ENCODE assay signal across 34 cellular contexts in the genomic region with DNA sequence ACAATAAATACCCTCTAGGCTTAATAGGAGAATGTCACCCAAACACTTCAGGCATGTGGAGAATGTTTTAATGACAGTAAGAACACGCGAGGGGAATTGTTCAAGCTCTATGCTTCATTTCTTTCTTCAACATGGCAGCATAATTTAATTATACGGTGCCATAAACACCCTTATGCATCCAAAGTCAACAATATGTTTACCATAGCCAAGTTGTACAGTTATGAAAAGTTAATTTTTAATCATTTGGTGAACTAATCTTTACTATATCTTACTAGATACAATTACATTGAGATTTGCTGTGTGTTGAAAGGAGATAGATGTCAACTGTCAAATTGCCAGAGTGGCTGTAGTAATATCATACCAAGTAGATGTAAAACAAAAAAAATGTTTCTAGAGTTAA.
"Had no signal": no experiment of that assay in that cellular context is flagged by ENCODE, and none has a peak within 500 bp of the region (broad histone marks: within the 10 kb centered on the region; RNA-seq: fewer than 3 reads in every experiment).

No MANE protein-coding gene starts in this region.

- H3K36me3 ChIP-seq: adrenal gland, brain microvascular endothelial cell, breast epithelium had no signal

- H3K9me3 ChIP-seq: adrenal gland, body of pancreas, breast epithelium had no signal

- ATAC-seq: activated CD8-positive, alpha-beta T cell treated with anti-CD3 and anti-CD28 coated beads for 36 hours; activated naive CD4-positive, alpha-beta T cell treated with anti-CD3 and anti-CD28 coated beads, Interleukin-2, amount 50 U/mL, for 72 hours; activated T-cell treated with anti-CD3 and anti-CD28 coated beads, Interleukin-2, amount 50 U/mL, for 4 hours; activated T-cell treated with anti-CD3 and anti-CD28 coated beads, Interleukin-2, amount 50 U/mL, for 72 hours; activated T-helper 17 cell treated with anti-CD3 and anti-CD28 coated beads, Interleukin-2, amount 50 U/mL, for 72 hours; body of pancreas had no signal

- FAIRE-seq: astrocyte, TTC549 had no signal

- DNase-seq: activated B cell treated with CpG ODN at 0.5 μM for 24 hours; activated CD4-positive, alpha-beta memory T cell treated with anti-CD3 and anti-CD28 coated beads for 36 hours; activated CD4-positive, alpha-beta T cell treated with anti-CD3 and anti-CD28 coated beads for 4 hours; activated CD4-positive, alpha-beta T cell treated with anti-CD3 and anti-CD28 coated beads, Interleukin-2, amount 10 ng/mL, durations not matched to agents 24 days and 14 days; activated CD4-positive, alpha-beta T cell treated with anti-CD3 and anti-CD28 coated beads, Interleukin-2, amount 50 U/mL, for 1 hour; activated CD4-positive, alpha-beta T cell treated with anti-CD3 and anti-CD28 coated beads, Interleukin-2, amount 50 U/mL, for 4 hours; activated CD4-positive, CD25-positive, alpha-beta regulatory T cell treated with anti-CD3 and anti-CD28 coated beads, Interleukin-2, amount 50 U/mL, for 72 hours; activated CD8-positive, alpha-beta memory T cell treated with anti-CD3 and anti-CD28 coated beads, Interleukin-2, amount 50 U/mL, for 4 hours; activated CD8-positive, alpha-beta T cell treated with anti-CD3 and anti-CD28 coated beads for 36 hours; activated effector memory CD4-positive, alpha-beta T cell treated with anti-CD3 and anti-CD28 coated beads, Interleukin-2, amount 50 U/mL, for 16 hours; activated gamma-delta T cell treated with Interleukin-2 at 50 U/mL for 16 hours; activated naive CD4-positive, alpha-beta T cell; activated naive CD4-positive, alpha-beta T cell treated with anti-CD3 and anti-CD28 coated beads for 36 hours; activated naive CD4-positive, alpha-beta T cell treated with anti-CD3 and anti-CD28 coated beads, Interleukin-2, amount 50 U/mL, for 16 hours; activated naive CD8-positive, alpha-beta T cell treated with anti-CD3 and anti-CD28 coated beads for 36 hours; activated T-cell treated with anti-CD3 and anti-CD28 coated beads for 4 hours; activated T-cell treated with anti-CD3 and anti-CD28 coated beads, Interleukin-2, amount 50 U/mL, for 1 hour; activated T-cell treated with anti-CD3 and anti-CD28 coated beads, Interleukin-2, amount 50 U/mL, for 4 hours; activated T-cell treated with anti-CD3 and anti-CD28 coated beads, Interleukin-2, amount 50 U/mL, for 72 hours; adrenal gland; amniotic stem cell; aorta; body of pancreas; brain microvascular endothelial cell; central memory CD4-positive, alpha-beta T cell; T-helper 1 cell; T-helper 2 cell; T-helper 9 cell had no signal

- H3K4me1 ChIP-seq: adrenal gland, body of pancreas, breast epithelium had no signal

- H3K27me3 ChIP-seq: adrenal gland, body of pancreas, brain microvascular endothelial cell, breast epithelium had no signal

- H3K27ac ChIP-seq: adrenal gland, body of pancreas, brain microvascular endothelial cell, breast epithelium, VCaP had no signal

- H3K4me3 ChIP-seq: adrenal gland, body of pancreas, breast epithelium had no signal
